ENCODE assay signal across 15 cellular contexts in genomic region chr1:206004269-206004800, GRCh38. TPM values are rescaled to one million over a fixed set of nuclear protein-coding genes. Genes with fewer than 3 reads are reported as not detected.
DNase-seq lines count a peak whose midpoint lies in the region; ATAC-seq and TF ChIP-seq lines count a peak whose summit lies in the region.
"Had no signal": no experiment of that assay in that cellular context is flagged by ENCODE, and none has a peak within 500 bp of the region (broad histone marks: within the 10 kb centered on the region; RNA-seq: fewer than 3 reads in every experiment).

No MANE protein-coding gene starts in this region.

- intact Hi-C loops in mammary epithelial cell (cut with micrococcal nuclease) = no loop called here
- intact Hi-C loops in sigmoid colon (cut with DNase I) = no loop called here
- intact Hi-C loops in aorta (cut with DNase I) = loop anchor here in 1 of 2 donors (5.0 kb wide), 1 partner anchor 103 kb away; no protein-coding TSS in a partner anchor

- H4K20me1 ChIP-seq in KMS-11 (ENCODE audit: insufficient read depth) = no peaks in the 10 kb centered on the region
- no peaks in the 10 kb centered on the region for H4K20me1 ChIP-seq in mammary epithelial cell (ENCODE audit: insufficient read depth, low read length)

- TF ChIP-seq POLR2A in sigmoid colon (IDR thresholded peaks at IDR 0.05) = no peak

- no peak for ATAC-seq in aorta (ENCODE audit: low FRiP score)
- ATAC-seq: activated CD4-positive, alpha-beta T cell treated with anti-CD3 and anti-CD28 coated beads for 36 hours had no signal

- H3K4me3 ChIP-seq in KMS-11 (IDR thresholded peaks at IDR 0.05; ENCODE audit: insufficient read depth, low read depth, low read length) (no peak overlapping the region), mammary epithelial cell (replicated peaks in 1 of 3; ENCODE audit: insufficient read depth in 1 of 3, low read depth in 2 of 3, low read length in 3 of 3) (peak overlapping the region in 1 of 3 experiments; percentile 3), subcutaneous abdominal adipose tissue (ENCODE audit: low read depth in 1 of 5, low read length in 5 of 5) (no peak overlapping the region), sigmoid colon (no peak overlapping the region), aorta (ENCODE audit: low read length in 2 of 2) (no peak overlapping the region)
- H3K4me3 ChIP-seq: heart right ventricle had no signal

- H3K9me3 ChIP-seq in mammary epithelial cell (replicated peaks; ENCODE audit: insufficient read depth, low read length) (no peaks in the 10 kb centered on the region), subcutaneous abdominal adipose tissue (ENCODE audit: control insufficient read depth in 5 of 5, low read length in 5 of 5) (no peaks in the 10 kb centered on the region), sigmoid colon (no peaks in the 10 kb centered on the region), aorta (ENCODE audit: control insufficient read depth, low read length) (no peaks in the 10 kb centered on the region)
- H3K9me3 ChIP-seq: heart right ventricle had no signal

- DNase-seq in mammary epithelial cell (no peak), islet precursor cell (peak; percentile 13), sigmoid colon (no peak), aorta (no peak), NCI-H1417 (lab: John Stamatoyannopoulos, UW) (no peak)
- DNase-seq: activated CD4-positive, alpha-beta T cell treated with anti-CD3 and anti-CD28 coated beads for 36 hours; DND-41; heart right ventricle; immature natural killer cell; NCI-H2081 treated with DMSO at 0.1 percent for 48 hours; NCI-H510A treated with DMSO at 0.1 percent for 48 hours had no signal

- no peaks in the 10 kb centered on the region for H3K79me2 ChIP-seq in KMS-11 (ENCODE audit: insufficient read depth, low read depth)
- peaks cover 18% of the 10 kb centered on the region for H3K79me2 ChIP-seq in mammary epithelial cell (ENCODE audit: insufficient read depth, low read length)
- H3K79me2 ChIP-seq: parathyroid adenoma had no signal

- in situ Hi-C loops in mammary epithelial cell (cut with MboI; ENCODE audit: low sequenced_read_pairs in 2 of 2) = no loop called here

- H3K4me1 ChIP-seq in KMS-11 (ENCODE audit: low read depth, poor library complexity, severe bottlenecking) (peaks cover 11% of the 10 kb centered on the region), mammary epithelial cell (ENCODE audit: insufficient read depth, low read length) (peaks cover 53% of the 10 kb centered on the region), subcutaneous abdominal adipose tissue (ENCODE audit: control insufficient read depth in 5 of 5, insufficient read depth in 5 of 5, low read length in 5 of 5) (peaks cover 4 to 53% (median 38%) of the 10 kb centered on the region in 5 donors), sigmoid colon (peaks cover 0 to 33% (median 32%) of the 10 kb centered on the region in 4 donors), aorta (ENCODE audit: control insufficient read depth in 1 of 2, insufficient read depth in 2 of 2, low read length in 2 of 2) (peaks cover 2 to 3% of the 10 kb centered on the region in 2 donors)
- H3K4me1 ChIP-seq: parathyroid adenoma had no signal

- TF ChIP-seq EP300 in sigmoid colon (IDR thresholded peaks at IDR 0.05) = no peak

- H3K9ac ChIP-seq in KMS-11 (no peak overlapping the region), mammary epithelial cell (ENCODE audit: insufficient read depth, low read length) (no peak overlapping the region), subcutaneous abdominal adipose tissue (ENCODE audit: low read length in 5 of 5) (no peak overlapping the region)
- H3K9ac ChIP-seq: parathyroid adenoma had no signal

- no TSS peak for BruUV-seq in mammary epithelial cell (replicated peaks; lab: Mats Ljungman, UMichigan)

- H3K27ac ChIP-seq in KMS-11 (no peak overlapping the region), mammary epithelial cell (ENCODE audit: insufficient read depth, low read depth, low read length) (peak overlapping the region; percentile 15), subcutaneous abdominal adipose tissue (ENCODE audit: low read depth, low read length) (peak overlapping the region; percentile 82), sigmoid colon (no peak overlapping the region), aorta (ENCODE audit: low read depth in 1 of 2, low read length in 2 of 2) (no peak overlapping the region)
- H3K27ac ChIP-seq: parathyroid adenoma had no signal

- TF ChIP-seq CTCF in KMS-11 (conservative IDR thresholded peaks at IDR 0.05; ENCODE audit: low read depth, low read length) (no peak), mammary epithelial cell (conservative IDR thresholded peaks at IDR 0.05 in 1 of 2, IDR thresholded peaks at IDR 0.05 in 1 of 2; ENCODE audit: extremely low read depth in 1 of 2, insufficient read depth in 1 of 2, low read depth in 1 of 2, low read length in 2 of 2) (no peak), sigmoid colon (IDR thresholded peaks at IDR 0.05) (peak in 1 of 4 experiments; percentile 11)

- dilution Hi-C loops in mammary epithelial cell (cut with HindIII; ENCODE audit: low sequenced_read_pairs) = no loop called here

- CTCF ChIA-PET in mammary epithelial cell (lab: Charles Lee; ENCODE audit: low non-redundant PET) = no interaction called here

- H2AFZ ChIP-seq in KMS-11 (ENCODE audit: low read depth) (no peak overlapping the region), mammary epithelial cell (ENCODE audit: low read depth, low read length) (peak overlapping the region; percentile 61)
- H2AFZ ChIP-seq: parathyroid adenoma had no signal

- WGBS in mammary epithelial cell (ENCODE audit: low coverage, missing lambda C conversion rate) = 54% methylated on average over 3 of the region's 4 CpGs
- 96 to 97% methylated on average over 4 of the region's 4 CpGs for WGBS in sigmoid colon, 2 donors
- 93 to 96% methylated on average over 4 of the region's 4 CpGs for WGBS in aorta, 2 donors

- peak overlapping the region; percentile 3; the same call in 1 of the 2 replicates for H3K4me2 ChIP-seq in KMS-11
- H3K4me2 ChIP-seq in mammary epithelial cell (ENCODE audit: insufficient read depth, low read depth, low read length) = peak overlapping the region; percentile 29

- no peaks in the 10 kb centered on the region for H3K36me3 ChIP-seq in KMS-11 (ENCODE audit: insufficient read depth)
- no peaks in the 10 kb centered on the region for H3K36me3 ChIP-seq in mammary epithelial cell (ENCODE audit: insufficient read depth, low read length)
- H3K36me3 ChIP-seq in subcutaneous abdominal adipose tissue (ENCODE audit: control insufficient read depth in 5 of 5, insufficient read depth in 5 of 5, low read length in 5 of 5) = no peaks in the 10 kb centered on the region
- H3K36me3 ChIP-seq in sigmoid colon = no peaks in the 10 kb centered on the region
- no peaks in the 10 kb centered on the region for H3K36me3 ChIP-seq in aorta (ENCODE audit: control insufficient read depth in 1 of 2, insufficient read depth in 2 of 2, low read length in 1 of 2)
- H3K36me3 ChIP-seq: heart right ventricle had no signal

- H3K27me3 ChIP-seq in KMS-11 (ENCODE audit: insufficient read depth, low read depth) (no peaks in the 10 kb centered on the region), mammary epithelial cell (ENCODE audit: insufficient read depth, low read length) (no peaks in the 10 kb centered on the region), subcutaneous abdominal adipose tissue (ENCODE audit: control insufficient read depth in 5 of 5, insufficient read depth in 4 of 5, low read length in 5 of 5) (no peaks in the 10 kb centered on the region), sigmoid colon (no peaks in the 10 kb centered on the region), aorta (ENCODE audit: control insufficient read depth in 1 of 2, insufficient read depth in 2 of 2, low read length in 1 of 2) (no peaks in the 10 kb centered on the region)
- H3K27me3 ChIP-seq: heart right ventricle had no signal

RNA-seq across cellular contexts. Expression of gene RAB7B, which starts 1.1 kb away (rescaled TPM):
- total RNA-seq in mammary epithelial cell (10 to 100 TPM; 23.5 to 25.8 TPM), sigmoid colon (1 to 10 TPM in 3 of 4 donors, under 1 TPM in 1; 0.27 to 5.3 (median 2.0) TPM), aorta (10 to 100 TPM in 1 of 2 donors, 1 to 10 TPM in 1; 1.7 to 11.4 TPM)
- polyA plus RNA-seq in mammary epithelial cell (47.9 TPM), sigmoid colon (1 to 10 TPM in 2 of 3 donors, under 1 TPM in 1; 0.69 to 2.1 (median 1.2) TPM), aorta (1 to 10 TPM; 2.5 to 7.9 TPM)
- 14.8 TPM for polyA minus RNA-seq in mammary epithelial cell
- total RNA-seq: activated CD4-positive, alpha-beta T cell treated with anti-CD3 and anti-CD28 coated beads for 36 hours had no signal

RNA-seq across cellular contexts. Expression of gene CTSE, which starts 19.4 kb away (rescaled TPM):
- total RNA-seq in mammary epithelial cell (under 1 TPM; 0.17 to 0.61 TPM), sigmoid colon (not detected), aorta (under 1 TPM in 1 of 2 donors, not detected in 1; 0.69 TPM)
- polyA plus RNA-seq in mammary epithelial cell (1.0 TPM), sigmoid colon (1 to 10 TPM; 4.4 to 9.0 (median 8.6) TPM), aorta (10 to 100 TPM in 1 of 2 donors, under 1 TPM in 1; 0.26 to 18.9 TPM)
- not detected for polyA minus RNA-seq in mammary epithelial cell
- total RNA-seq: activated CD4-positive, alpha-beta T cell treated with anti-CD3 and anti-CD28 coated beads for 36 hours; heart right ventricle; LHCN-M2 had no signal
- polyA plus RNA-seq: immature natural killer cell had no signal

RNA-seq across cellular contexts. Expression of gene RHEX, which starts 48.6 kb away (rescaled TPM):
- total RNA-seq in mammary epithelial cell (not detected), sigmoid colon (1 to 10 TPM in 1 of 4 donors, not detected in 3; 3.6 TPM), aorta (1 to 10 TPM in 1 of 2 donors, under 1 TPM in 1; 0.84 to 3.3 TPM)
- polyA plus RNA-seq in mammary epithelial cell (not detected), sigmoid colon (1 to 10 TPM in 1 of 3 donors, under 1 TPM in 1, not detected in 1; 0.54 to 2.4 TPM), aorta (not detected)
- polyA minus RNA-seq in mammary epithelial cell = not detected
- total RNA-seq: activated CD4-positive, alpha-beta T cell treated with anti-CD3 and anti-CD28 coated beads for 36 hours; LHCN-M2 had no signal

Comparison
In these comparisons a context has a peak if more than half of its experiments do, and no peak if none do; other contexts are left out.
1. H3K27ac ChIP-seq: peak in mammary epithelial cell (single experiment) and subcutaneous abdominal adipose tissue (single experiment); none in KMS-11 (single experiment), sigmoid colon (0 of 4) and aorta (0 of 2).